ENCODE assay signal across 7 cellular contexts in genomic region chr16:16434711-16435110, GRCh38. TPM values are rescaled to one million over a fixed set of nuclear protein-coding genes. Genes with fewer than 3 reads are reported as not detected.
DNase-seq lines count a peak whose midpoint lies in the region; ATAC-seq and TF ChIP-seq lines count a peak whose summit lies in the region.
"Not testable (repeated sequence)": the region's sequence is repeated elsewhere in the genome, so short reads cannot be mapped to it uniquely, and the experiment has no call there.

No MANE protein-coding gene starts in this region.

- POLR2A ChIA-PET in activated CD8-positive, alpha-beta T cell treated with anti-CD3 and anti-CD28 coated beads for 36 hours (lab: Charles Lee) = not testable (repeated sequence)

- DNase-seq in Daoy (ENCODE audit: low read depth) = peak; percentile 1
- peak; percentile 2 for DNase-seq in M059J (ENCODE audit: low read depth)
- DNase-seq in activated CD8-positive, alpha-beta T cell treated with anti-CD3 and anti-CD28 coated beads for 36 hours; activated naive CD8-positive, alpha-beta T cell treated with anti-CD3 and anti-CD28 coated beads, Interleukin-2, amount 50 U/mL, for 24 hours; stimulated activated naive CD8-positive, alpha-beta T cell treated with anti-CD3 and anti-CD28 coated beads, Interleukin-15, Interleukin-2, amounts not matched to agents 100 U/mL and 50 U/mL, for 24 hours: not testable (repeated sequence)
- peak; percentile 1 for DNase-seq in kidney tubule cell (ENCODE audit: low spot score)

- H3K27me3 Mint-ChIP-seq in activated CD8-positive, alpha-beta T cell treated with anti-CD3 and anti-CD28 coated beads for 36 hours; activated T-helper 17 cell treated with anti-CD3 and anti-CD28 coated beads, Interleukin-2, amount 50 U/mL, for 72 hours; activated naive CD8-positive, alpha-beta T cell treated with anti-CD3 and anti-CD28 coated beads, Interleukin-2, amount 50 U/mL, for 24 hours: not testable (repeated sequence)

- H3K4me3 Mint-ChIP-seq in activated CD8-positive, alpha-beta T cell treated with anti-CD3 and anti-CD28 coated beads for 36 hours; activated T-helper 17 cell treated with anti-CD3 and anti-CD28 coated beads, Interleukin-2, amount 50 U/mL, for 72 hours; activated naive CD8-positive, alpha-beta T cell treated with anti-CD3 and anti-CD28 coated beads, Interleukin-2, amount 50 U/mL, for 24 hours: not testable (repeated sequence)

- CTCF ChIA-PET in activated CD8-positive, alpha-beta T cell treated with anti-CD3 and anti-CD28 coated beads for 36 hours (lab: Charles Lee) = not testable (repeated sequence)

- TF ChIP-seq CTCF in activated CD8-positive, alpha-beta T cell treated with anti-CD3 and anti-CD28 coated beads for 36 hours (IDR thresholded peaks at IDR 0.05) = not testable (repeated sequence)

- not testable (repeated sequence) for H3K4me1 Mint-ChIP-seq in activated CD8-positive, alpha-beta T cell treated with anti-CD3 and anti-CD28 coated beads for 36 hours (ENCODE audit: low read depth); activated T-helper 17 cell treated with anti-CD3 and anti-CD28 coated beads, Interleukin-2, amount 50 U/mL, for 72 hours; activated naive CD8-positive, alpha-beta T cell treated with anti-CD3 and anti-CD28 coated beads, Interleukin-2, amount 50 U/mL, for 24 hours

- not testable (repeated sequence) for H3K9me3 Mint-ChIP-seq in activated CD8-positive, alpha-beta T cell treated with anti-CD3 and anti-CD28 coated beads for 36 hours; activated T-helper 17 cell treated with anti-CD3 and anti-CD28 coated beads, Interleukin-2, amount 50 U/mL, for 72 hours; activated naive CD8-positive, alpha-beta T cell treated with anti-CD3 and anti-CD28 coated beads, Interleukin-2, amount 50 U/mL, for 24 hours

- not testable (repeated sequence) for H3K36me3 Mint-ChIP-seq in activated CD8-positive, alpha-beta T cell treated with anti-CD3 and anti-CD28 coated beads for 36 hours (ENCODE audit: low read depth); activated T-helper 17 cell treated with anti-CD3 and anti-CD28 coated beads, Interleukin-2, amount 50 U/mL, for 72 hours (ENCODE audit: low read depth); activated naive CD8-positive, alpha-beta T cell treated with anti-CD3 and anti-CD28 coated beads, Interleukin-2, amount 50 U/mL, for 24 hours (ENCODE audit: low read depth)

- H3K27ac Mint-ChIP-seq in activated CD8-positive, alpha-beta T cell treated with anti-CD3 and anti-CD28 coated beads for 36 hours; activated T-helper 17 cell treated with anti-CD3 and anti-CD28 coated beads, Interleukin-2, amount 50 U/mL, for 72 hours; activated naive CD8-positive, alpha-beta T cell treated with anti-CD3 and anti-CD28 coated beads, Interleukin-2, amount 50 U/mL, for 24 hours: not testable (repeated sequence)

- ATAC-seq in activated CD8-positive, alpha-beta T cell treated with anti-CD3 and anti-CD28 coated beads for 36 hours = peak; percentile 53
- ATAC-seq in activated T-helper 17 cell treated with anti-CD3 and anti-CD28 coated beads, Interleukin-2, amount 50 U/mL, for 72 hours (replicated peaks) = peak; percentile 34
- peak; percentile 59 for ATAC-seq in activated naive CD8-positive, alpha-beta T cell treated with anti-CD3 and anti-CD28 coated beads, Interleukin-2, amount 50 U/mL, for 24 hours
- ATAC-seq in stimulated activated naive CD8-positive, alpha-beta T cell treated with anti-CD3 and anti-CD28 coated beads, Interleukin-15, Interleukin-2, amounts not matched to agents 100 U/mL and 50 U/mL, for 24 hours = peak; percentile 71

- intact Hi-C loops in activated CD8-positive, alpha-beta T cell treated with anti-CD3 and anti-CD28 coated beads for 36 hours (cut with micrococcal nuclease) = not testable (repeated sequence)

RNA-seq across cellular contexts. Expression of gene NPIPA7, which starts 55.8 kb away (rescaled TPM):
- total RNA-seq in Daoy (2014; rRNA removed; shearing (Covaris generic)) = 0.33 and 2.9 TPM in 2 replicates
- total RNA-seq in M059J (2014; rRNA removed; shearing (Covaris generic)) = 4.0 and 9.3 TPM in 2 replicates
- total RNA-seq in activated CD8-positive, alpha-beta T cell treated with anti-CD3 and anti-CD28 coated beads for 36 hours = 1 to 10 TPM; 4.4 to 5.7 TPM
- total RNA-seq in activated T-helper 17 cell treated with anti-CD3 and anti-CD28 coated beads, Interleukin-2, amount 50 U/mL, for 72 hours = 10 to 100 TPM in 1 of 2 donors, 1 to 10 TPM in 1; 5.3 to 24.6 TPM
